27 cellular contexts compared by ENCODE assay signal in genomic region chr5:33072700-33073099, GRCh38.
"Had no signal": no experiment of that assay in that cellular context is flagged by ENCODE, and none has a peak within 500 bp of the region (broad histone marks: within the 10 kb centered on the region; RNA-seq: fewer than 3 reads in every experiment).

No MANE protein-coding gene starts in this region.

- H3K4me1 Mint-ChIP-seq: nephron progenitor cell; stimulated activated memory B cell treated with anti-CD40 and anti-IgM and Interleukin-4, amounts not matched to agents 10 μg/mL and 1 μg/mL and 100 μg/mL, for 72 hours had no signal

- H3K4me3 ChIP-seq: dorsolateral prefrontal cortex, gastroesophageal sphincter, heart left ventricle, lower lobe of right lung, ovary, psoas muscle, sigmoid colon, spleen, testis, tibial artery, upper lobe of left lung had no signal

- H3K36me3 Mint-ChIP-seq: naive thymus-derived CD8-positive, alpha-beta T cell; stimulated activated memory B cell treated with anti-CD40 and anti-IgM and Interleukin-4, amounts not matched to agents 10 μg/mL and 1 μg/mL and 100 μg/mL, for 72 hours had no signal

- H3K36me3 ChIP-seq: gastroesophageal sphincter, heart left ventricle, lower lobe of right lung, ovary, sigmoid colon, spleen, tibial artery, upper lobe of left lung had no signal

- H3K4me3 Mint-ChIP-seq: naive thymus-derived CD8-positive, alpha-beta T cell; nephron progenitor cell; stimulated activated memory B cell treated with anti-CD40 and anti-IgM and Interleukin-4, amounts not matched to agents 10 μg/mL and 1 μg/mL and 100 μg/mL, for 72 hours had no signal

- H3K9me3 Mint-ChIP-seq: nephron progenitor cell had no signal

- FAIRE-seq: colon, islet of Langerhans had no signal

- H3K27me3 ChIP-seq: dorsolateral prefrontal cortex, gastroesophageal sphincter, heart left ventricle, ovary, sigmoid colon, spleen, testis, tibial artery, upper lobe of left lung had no signal

- H3K9me3 ChIP-seq: gastroesophageal sphincter, heart left ventricle, lower lobe of right lung, ovary, psoas muscle, sigmoid colon, testis, tibial artery, upper lobe of left lung had no signal

- H3K27me3 Mint-ChIP-seq: naive thymus-derived CD8-positive, alpha-beta T cell; stimulated activated memory B cell treated with anti-CD40 and anti-IgM and Interleukin-4, amounts not matched to agents 10 μg/mL and 1 μg/mL and 100 μg/mL, for 72 hours had no signal

- DNase-seq: dorsolateral prefrontal cortex; effector CD4-positive, alpha-beta T cell; foreskin fibroblast; heart left ventricle; hippocampal formation; kidney glomerular epithelial cell; left ventricle myocardium superior; lower lobe of right lung; naive thymus-derived CD8-positive, alpha-beta T cell; nephron progenitor cell; occipital lobe; ovary; posterior cingulate gyrus; psoas muscle; right cardiac atrium; sigmoid colon; spleen; stimulated activated CD4-positive, alpha-beta T cell treated with anti-CD3 and anti-CD28 coated beads, Interleukin-4, amount 100 ng/mL, for 4 hours; stimulated activated naive CD8-positive, alpha-beta T cell treated with anti-CD3 and anti-CD28 coated beads, Interleukin-15, Interleukin-2, amounts not matched to agents 100 U/mL and 50 U/mL, for 24 hours; substantia nigra; testis; tibial artery; upper lobe of left lung had no signal

- H3K27ac Mint-ChIP-seq: naive thymus-derived CD8-positive, alpha-beta T cell; nephron progenitor cell; stimulated activated memory B cell treated with anti-CD40 and anti-IgM and Interleukin-4, amounts not matched to agents 10 μg/mL and 1 μg/mL and 100 μg/mL, for 72 hours had no signal

- H3K27ac ChIP-seq: dorsolateral prefrontal cortex, gastroesophageal sphincter, heart left ventricle, lower lobe of right lung, ovary, psoas muscle, sigmoid colon, spleen, testis, tibial artery, upper lobe of left lung had no signal

- H3K4me1 ChIP-seq: gastroesophageal sphincter, heart left ventricle, lower lobe of right lung, psoas muscle, sigmoid colon, spleen, testis, upper lobe of left lung had no signal
